25 cellular contexts compared by ENCODE assay signal in genomic region chr14:69363964-69364363, GRCh38.
"Had no signal": no experiment of that assay in that cellular context is flagged by ENCODE, and none has a peak within 500 bp of the region (broad histone marks: within the 10 kb centered on the region; RNA-seq: fewer than 3 reads in every experiment).

No MANE protein-coding gene starts in this region.

- H3K9me3 ChIP-seq: esophagus squamous epithelium, lower lobe of right lung, mucosa of descending colon, psoas muscle, spleen, testis, tibial artery, uterus had no signal

- H3K4me2 ChIP-seq: neural progenitor cell had no signal

- ATAC-seq: left ventricle myocardium superior; lower lobe of right lung; mucosa of descending colon; natural killer cell treated with Interleukin-12 subunit alpha and Interleukin-12 subunit beta and Interleukin-15 and Interleukin-18, amount 100 ng/mL, for 72 hours; psoas muscle; right cardiac atrium; stimulated activated memory B cell treated with anti-CD40 and anti-IgM and Interleukin-4, amounts not matched to agents 10 μg/mL and 1 μg/mL and 100 μg/mL, for 72 hours; stimulated activated naive CD8-positive, alpha-beta T cell treated with anti-CD3 and anti-CD28 coated beads, Interleukin-15, Interleukin-2, amounts not matched to agents 100 U/mL and 50 U/mL, for 24 hours had no signal

- H3K27me3 Mint-ChIP-seq: naive B cell; stimulated activated memory B cell treated with anti-CD40 and anti-IgM and Interleukin-4, amounts not matched to agents 10 μg/mL and 1 μg/mL and 100 μg/mL, for 72 hours had no signal

- H3K4me3 Mint-ChIP-seq: memory B cell; naive B cell; natural killer cell treated with Interleukin-12 subunit alpha and Interleukin-12 subunit beta and Interleukin-15 and Interleukin-18, amount 100 ng/mL, for 72 hours; neural progenitor cell; stimulated activated memory B cell treated with anti-CD40 and anti-IgM and Interleukin-4, amounts not matched to agents 10 μg/mL and 1 μg/mL and 100 μg/mL, for 72 hours; type B pancreatic cell had no signal

- H3K4me3 ChIP-seq: coronary artery, esophagus squamous epithelium, lower lobe of right lung, mucosa of descending colon, neural progenitor cell, psoas muscle, skin epidermis, spleen, testis, tibial artery, uterus had no signal

- H3K9me3 Mint-ChIP-seq: memory B cell; naive B cell; natural killer cell treated with Interleukin-12 subunit alpha and Interleukin-12 subunit beta and Interleukin-15 and Interleukin-18, amount 100 ng/mL, for 72 hours; neural progenitor cell; stimulated activated memory B cell treated with anti-CD40 and anti-IgM and Interleukin-4, amounts not matched to agents 10 μg/mL and 1 μg/mL and 100 μg/mL, for 72 hours; type B pancreatic cell had no signal

- H2AFZ ChIP-seq: neural progenitor cell had no signal

- H3K36me3 ChIP-seq: esophagus squamous epithelium, lower lobe of right lung, neural progenitor cell, spleen, tibial artery, uterus had no signal

- H3K27ac ChIP-seq: coronary artery, esophagus squamous epithelium, lower lobe of right lung, neural progenitor cell, psoas muscle, skin epidermis, spleen, testis, tibial artery, uterus had no signal

- H3K27me3 ChIP-seq: neural progenitor cell, spleen, testis, uterus had no signal

- DNase-seq: dermis blood vessel endothelial cell; effector memory CD4-positive, alpha-beta T cell; erythroblast; esophagus squamous epithelium; left ventricle myocardium superior; lower lobe of right lung; mucosa of descending colon; naive B cell; posterior cingulate gyrus; psoas muscle; right cardiac atrium; spleen; stimulated activated CD4-positive, alpha-beta T cell treated with anti-CD3 and anti-CD28 coated beads, Interleukin-4, amount 100 ng/mL, for 4 hours; stimulated activated naive CD8-positive, alpha-beta T cell treated with anti-CD3 and anti-CD28 coated beads, Interleukin-15, Interleukin-2, amounts not matched to agents 100 U/mL and 50 U/mL, for 24 hours; substantia nigra; testis; tibial artery; uterus had no signal

- H3K36me3 Mint-ChIP-seq: memory B cell; naive B cell; natural killer cell treated with Interleukin-12 subunit alpha and Interleukin-12 subunit beta and Interleukin-15 and Interleukin-18, amount 100 ng/mL, for 72 hours; neural progenitor cell; type B pancreatic cell had no signal

- H3K27ac Mint-ChIP-seq: memory B cell; naive B cell; natural killer cell treated with Interleukin-12 subunit alpha and Interleukin-12 subunit beta and Interleukin-15 and Interleukin-18, amount 100 ng/mL, for 72 hours; neural progenitor cell; stimulated activated memory B cell treated with anti-CD40 and anti-IgM and Interleukin-4, amounts not matched to agents 10 μg/mL and 1 μg/mL and 100 μg/mL, for 72 hours; type B pancreatic cell had no signal

- H3K4me1 ChIP-seq: esophagus squamous epithelium, lower lobe of right lung, neural progenitor cell, psoas muscle, testis, tibial artery, uterus had no signal
